ENCODE assay signal across 9 cellular contexts in genomic region chr7:103469095-103469948, GRCh38. TPM values are rescaled to one million over a fixed set of nuclear protein-coding genes. Genes with fewer than 3 reads are reported as not detected.
"Had no signal": no experiment of that assay in that cellular context is flagged by ENCODE, and none has a peak within 500 bp of the region (broad histone marks: within the 10 kb centered on the region; RNA-seq: fewer than 3 reads in every experiment).

No MANE protein-coding gene starts in this region.

- ATAC-seq: GM12878 had no signal

- H3K4me3 ChIP-seq: GM12878 had no signal

- DNase-seq: GDM1, GF-D8 had no signal

- FAIRE-seq: G401.6, GM12878, GM12891, GM12892, GM18507, GM19239 had no signal

RNA-seq across cellular contexts. Expression of gene SLC26A5, which starts 23.3 kb away (rescaled TPM):
- total RNA-seq: G401, GM12878 had no signal
